ENCODE assay signal across 23 cellular contexts in the genomic region with DNA sequence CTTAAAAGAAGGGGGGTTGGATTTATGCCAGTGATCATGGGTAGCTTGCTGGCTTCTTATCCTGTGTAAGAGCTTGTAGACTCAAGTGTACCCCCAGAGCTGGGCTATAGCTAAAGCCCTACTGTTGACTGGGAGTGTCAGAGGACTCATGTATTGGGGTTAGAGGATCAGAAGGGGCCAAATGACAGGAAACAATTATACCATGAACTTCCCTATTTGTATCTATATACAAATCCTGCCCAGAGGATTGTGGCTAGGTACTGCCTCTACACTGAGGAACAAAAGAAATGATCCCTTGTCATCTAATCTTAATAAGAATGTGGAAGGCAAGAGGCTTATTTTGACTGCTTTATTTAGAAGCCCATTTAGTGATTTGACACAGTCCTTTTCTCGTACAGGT. TPM values are rescaled to one million over a fixed set of nuclear protein-coding genes. Genes with fewer than 3 reads are reported as not detected.
"Had no signal": no experiment of that assay in that cellular context is flagged by ENCODE, and none has a peak within 500 bp of the region (broad histone marks: within the 10 kb centered on the region; RNA-seq: fewer than 3 reads in every experiment).

No MANE protein-coding gene starts in this region.

- H3K36me3 Mint-ChIP-seq: activated naive CD8-positive, alpha-beta T cell treated with anti-CD3 and anti-CD28 coated beads for 36 hours; mesothelial cell of epicardium; natural killer cell; stimulated activated memory B cell treated with anti-CD40 and anti-IgM and Interleukin-4, amounts not matched to agents 10 μg/mL and 1 μg/mL and 100 μg/mL, for 72 hours had no signal

- H3K4me3 Mint-ChIP-seq: activated naive CD8-positive, alpha-beta T cell treated with anti-CD3 and anti-CD28 coated beads for 36 hours; activated T-cell treated with anti-CD3 and anti-CD28 coated beads, Interleukin-2, amount 50 U/mL, for 4 hours; mesothelial cell of epicardium; natural killer cell; stimulated activated memory B cell treated with anti-CD40 and anti-IgM and Interleukin-4, amounts not matched to agents 10 μg/mL and 1 μg/mL and 100 μg/mL, for 72 hours had no signal

- DNase-seq: activated CD4-positive, alpha-beta T cell treated with anti-CD3 and anti-CD28 coated beads for 4 hours; activated CD4-positive, alpha-beta T cell treated with anti-CD3 and anti-CD28 coated beads, Interleukin-2, amount 50 U/mL, for 48 hours; activated CD4-positive, CD25-positive, alpha-beta regulatory T cell; activated CD8-positive, alpha-beta memory T cell treated with anti-CD3 and anti-CD28 coated beads, Interleukin-2, amount 50 U/mL, for 48 hours; activated naive CD4-positive, alpha-beta T cell treated with Interleukin-2 at 50 U/mL for 16 hours; activated naive CD8-positive, alpha-beta T cell treated with anti-CD3 and anti-CD28 coated beads for 36 hours; activated T-cell treated with anti-CD3 and anti-CD28 coated beads, Interleukin-2, amount 50 U/mL, for 4 hours; amniotic stem cell; colonic mucosa; dorsolateral prefrontal cortex; gastrocnemius medialis; hippocampal formation; kidney glomerular epithelial cell; left lung; natural killer cell; retina; sigmoid colon; stimulated activated CD4-positive, alpha-beta T cell treated with anti-CD3 and anti-CD28 coated beads, Interleukin-15, amount 100 ng/mL, for 24 hours; stomach had no signal

- ATAC-seq: activated T-cell treated with anti-CD3 and anti-CD28 coated beads, Interleukin-2, amount 50 U/mL, for 4 hours; gastrocnemius medialis; left lung; natural killer cell; stimulated activated memory B cell treated with anti-CD40 and anti-IgM and Interleukin-4, amounts not matched to agents 10 μg/mL and 1 μg/mL and 100 μg/mL, for 72 hours had no signal

- H3K9me3 Mint-ChIP-seq: activated naive CD8-positive, alpha-beta T cell treated with anti-CD3 and anti-CD28 coated beads for 36 hours; activated T-cell treated with anti-CD3 and anti-CD28 coated beads, Interleukin-2, amount 50 U/mL, for 4 hours; activated T-helper 2 cell treated with anti-CD3 and anti-CD28 coated beads, Interferon-gamma antibody, Interleukin-2, Interleukin-4, amounts not matched to agents 10 μg/mL and 5 μg/mL and 100 μg/mL, durations not matched to agents 14 hours and 24 hours and 36 hours; mesothelial cell of epicardium; natural killer cell; stimulated activated memory B cell treated with anti-CD40 and anti-IgM and Interleukin-4, amounts not matched to agents 10 μg/mL and 1 μg/mL and 100 μg/mL, for 72 hours had no signal

- H3K4me1 Mint-ChIP-seq: mesothelial cell of epicardium, natural killer cell had no signal

- H3K27ac Mint-ChIP-seq: activated naive CD8-positive, alpha-beta T cell treated with anti-CD3 and anti-CD28 coated beads for 36 hours; activated T-helper 2 cell treated with anti-CD3 and anti-CD28 coated beads, Interferon-gamma antibody, Interleukin-2, Interleukin-4, amounts not matched to agents 10 μg/mL and 5 μg/mL and 100 μg/mL, durations not matched to agents 14 hours and 24 hours and 36 hours; mesothelial cell of epicardium; natural killer cell; stimulated activated memory B cell treated with anti-CD40 and anti-IgM and Interleukin-4, amounts not matched to agents 10 μg/mL and 1 μg/mL and 100 μg/mL, for 72 hours had no signal

RNA-seq across cellular contexts. Expression of a gene that starts 14.3 kb away (rescaled TPM):
- polyA plus RNA-seq: smooth muscle cell had no signal

RNA-seq across cellular contexts. Expression of a gene that starts 36.4 kb away (rescaled TPM):
- polyA plus RNA-seq: smooth muscle cell had no signal

RNA-seq across cellular contexts. Expression of a gene that starts 46.5 kb away (rescaled TPM):
- polyA plus RNA-seq: smooth muscle cell had no signal
